Comparison of ENCODE assay signal across 17 cellular contexts in the genomic region with DNA sequence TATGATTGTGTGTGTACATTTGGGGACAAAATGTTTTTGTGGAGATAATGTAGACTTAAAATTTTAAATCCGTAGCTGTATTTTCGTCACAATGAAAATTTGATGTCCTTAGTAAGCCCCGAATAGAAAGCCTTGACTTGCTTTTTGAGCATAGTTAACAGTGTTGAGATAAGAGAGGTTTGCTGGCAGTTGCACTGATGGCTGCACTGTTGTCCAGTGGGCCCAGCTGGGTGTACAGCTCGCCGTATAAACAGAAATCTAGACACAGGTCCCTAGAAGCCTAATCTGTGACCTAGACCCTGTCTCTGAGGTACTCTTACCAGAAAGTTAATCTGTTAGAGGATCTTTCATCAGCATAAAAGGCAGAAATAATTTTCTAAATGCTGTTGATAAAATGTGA.
"Had no signal": no experiment of that assay in that cellular context is flagged by ENCODE, and none has a peak within 500 bp of the region (broad histone marks: within the 10 kb centered on the region; RNA-seq: fewer than 3 reads in every experiment).

No MANE protein-coding gene starts in this region.

- H3K36me3 ChIP-seq: breast epithelium, gastroesophageal sphincter, prostate gland, spleen had no signal

- DNase-seq: activated CD4-positive, alpha-beta memory T cell treated with anti-CD3 and anti-CD28 coated beads for 36 hours; activated CD4-positive, alpha-beta T cell treated with anti-CD3 and anti-CD28 coated beads for 1 hour; activated gamma-delta T cell treated with Interleukin-2 at 50 U/mL for 16 hours; activated naive CD8-positive, alpha-beta T cell treated with anti-CD3 and anti-CD28 coated beads for 36 hours; activated T-cell treated with anti-CD3 and anti-CD28 coated beads, Interleukin-2, amount 50 U/mL, for 4 hours; hippocampal formation; kidney glomerular epithelial cell; naive thymus-derived CD4-positive, alpha-beta T cell; spleen; stimulated activated CD4-positive, alpha-beta T cell treated with anti-CD3 and anti-CD28 coated beads, Interleukin-1b, Interleukin-23, amount 100 ng/mL, for 48 hours; stimulated activated naive B cell treated with anti-CD40 and anti-IgM and Interleukin-4, amounts not matched to agents 10 μg/mL and 1 μg/mL and 100 μg/mL, for 72 hours had no signal

- H3K9me3 Mint-ChIP-seq: activated naive CD8-positive, alpha-beta T cell treated with anti-CD3 and anti-CD28 coated beads for 36 hours had no signal

- H3K36me3 Mint-ChIP-seq: stimulated activated naive B cell treated with anti-CD40 and anti-IgM and Interleukin-4, amounts not matched to agents 10 μg/mL and 1 μg/mL and 100 μg/mL, for 72 hours had no signal

- H3K4me3 Mint-ChIP-seq: activated CD4-positive, alpha-beta memory T cell treated with anti-CD3 and anti-CD28 coated beads for 36 hours; activated naive CD8-positive, alpha-beta T cell treated with anti-CD3 and anti-CD28 coated beads for 36 hours; activated T-cell treated with anti-CD3 and anti-CD28 coated beads, Interleukin-2, amount 50 U/mL, for 4 hours; naive thymus-derived CD4-positive, alpha-beta T cell; stimulated activated naive B cell treated with anti-CD40 and anti-IgM and Interleukin-4, amounts not matched to agents 10 μg/mL and 1 μg/mL and 100 μg/mL, for 72 hours; type B pancreatic cell had no signal

- H3K4me1 ChIP-seq: prostate gland had no signal

- H3K27ac ChIP-seq: spleen had no signal

- H3K27ac Mint-ChIP-seq: activated CD4-positive, alpha-beta memory T cell treated with anti-CD3 and anti-CD28 coated beads for 36 hours; activated naive CD8-positive, alpha-beta T cell treated with anti-CD3 and anti-CD28 coated beads for 36 hours; naive thymus-derived CD4-positive, alpha-beta T cell; stimulated activated naive B cell treated with anti-CD40 and anti-IgM and Interleukin-4, amounts not matched to agents 10 μg/mL and 1 μg/mL and 100 μg/mL, for 72 hours; type B pancreatic cell had no signal

- H3K27me3 Mint-ChIP-seq: activated naive CD8-positive, alpha-beta T cell treated with anti-CD3 and anti-CD28 coated beads for 36 hours; type B pancreatic cell had no signal

- H3K9me3 ChIP-seq: breast epithelium, gastroesophageal sphincter, prostate gland had no signal

- H3K27me3 ChIP-seq: breast epithelium, gastroesophageal sphincter, spleen had no signal

- ATAC-seq: activated T-cell treated with anti-CD3 and anti-CD28 coated beads, Interleukin-2, amount 50 U/mL, for 4 hours; gastroesophageal sphincter; naive thymus-derived CD4-positive, alpha-beta T cell; sciatic nerve; stimulated activated naive B cell treated with anti-CD40 and anti-IgM and Interleukin-4, amounts not matched to agents 10 μg/mL and 1 μg/mL and 100 μg/mL, for 72 hours had no signal

- H3K4me3 ChIP-seq: breast epithelium, gastroesophageal sphincter, lung, prostate gland, spleen had no signal
